ENCODE assay signal across 12 cellular contexts in genomic region chr17:79020631-79021301, GRCh38. TPM values are rescaled to one million over a fixed set of nuclear protein-coding genes. Genes with fewer than 3 reads are reported as not detected.
DNase-seq lines count a peak whose midpoint lies in the region; ATAC-seq and TF ChIP-seq lines count a peak whose summit lies in the region.
"Had no signal": no experiment of that assay in that cellular context is flagged by ENCODE, and none has a peak within 500 bp of the region (broad histone marks: within the 10 kb centered on the region; RNA-seq: fewer than 3 reads in every experiment).

No MANE protein-coding gene starts in this region.

- no peaks in the 10 kb centered on the region for H3K36me3 ChIP-seq in heart right ventricle
- H3K36me3 ChIP-seq in parathyroid adenoma (ENCODE audit: control insufficient read depth, insufficient read depth, low read length): no peaks in the 10 kb centered on the region
- H3K36me3 ChIP-seq in aorta (ENCODE audit: control insufficient read depth in 1 of 2, insufficient read depth in 2 of 2, low read length in 1 of 2): no peaks in the 10 kb centered on the region

- peak overlapping the region; percentile 28 for H3K4me2 ChIP-seq in parathyroid adenoma (ENCODE audit: low read length)

- no peak overlapping the region for H3K9ac ChIP-seq in parathyroid adenoma

- no peaks in the 10 kb centered on the region for H3K79me2 ChIP-seq in parathyroid adenoma

- 48 to 54% methylated on average over 2 of the region's 2 CpGs for WGBS in heart right ventricle, 2 donors
- 36 to 51% methylated on average over 2 of the region's 2 CpGs for WGBS in aorta, 2 donors

- H3K27me3 ChIP-seq in heart right ventricle: peaks cover 0 to 51% (median 0%) of the 10 kb centered on the region in 7 donors
- H3K27me3 ChIP-seq in parathyroid adenoma (ENCODE audit: control insufficient read depth, insufficient read depth, low read length): no peaks in the 10 kb centered on the region
- H3K27me3 ChIP-seq in aorta (ENCODE audit: control insufficient read depth in 1 of 2, insufficient read depth in 2 of 2, low read length in 1 of 2): no peaks in the 10 kb centered on the region

- peak overlapping the region; percentile 48 for H2AFZ ChIP-seq in parathyroid adenoma

- ATAC-seq in heart right ventricle (no peak), aorta (ENCODE audit: low FRiP score) (no peak), HG02970 (IDR thresholded peaks at IDR 0.05; ENCODE audit: low FRiP score, unreplicated experiment) (no peak)
- ATAC-seq: activated naive CD4-positive, alpha-beta T cell treated with anti-CD3 and anti-CD28 coated beads, Interleukin-2, amount 50 U/mL, for 72 hours had no signal

- H3K4me1 ChIP-seq in heart right ventricle: peaks cover 28 to 65% (median 61%) of the 10 kb centered on the region in 9 donors
- peaks cover 40% of the 10 kb centered on the region for H3K4me1 ChIP-seq in parathyroid adenoma
- peaks cover 0 to 7% of the 10 kb centered on the region in 2 donors for H3K4me1 ChIP-seq in aorta (ENCODE audit: control insufficient read depth in 1 of 2, insufficient read depth in 2 of 2, low read length in 2 of 2)

- intact Hi-C loops in heart right ventricle (cut with DNase I) (loop anchor here in 5 of 10 donors (2.0 to 10.0 kb wide), 4 partner anchors 22 to 372 kb away; partner anchors contain the start of gene ENGASE (in 1 of the 5)), cardiac septum (cut with DNase I) (no loop called here), aorta (cut with DNase I) (loop anchor here (10.0 kb wide), 1 partner anchor 54 kb away; the partner anchor contains the start of gene ENGASE (in 2 of the 2))

- no peak for DNase-seq in heart right ventricle
- DNase-seq in cardiac septum (ENCODE audit: low spot score): no peak
- peak; percentile 47 for DNase-seq in fibroblast of villous mesenchyme (ENCODE audit: low read depth)
- peak in 1 of 2 donors; percentile 8 for DNase-seq in aorta
- no peak for DNase-seq in dermis blood vessel endothelial cell
- DNase-seq in DMS153 treated with DMSO at 0.1 percent for 48 hours (lab: John Stamatoyannopoulos, UW; ENCODE audit: unreplicated experiment): no peak
- DNase-seq: NCI-H1048; stimulated activated naive CD4-positive, alpha-beta T cell treated with Interleukin-2 at 50 U/mL for 16 hours had no signal

- H3K9me3 ChIP-seq in heart right ventricle: no peaks in the 10 kb centered on the region
- no peaks in the 10 kb centered on the region for H3K9me3 ChIP-seq in parathyroid adenoma (ENCODE audit: control insufficient read depth, low read length)
- H3K9me3 ChIP-seq in aorta (ENCODE audit: control insufficient read depth, low read length): no peaks in the 10 kb centered on the region

- H3K27ac ChIP-seq in heart right ventricle: peak overlapping the region; percentile 52 to 95 (median 90)
- peak overlapping the region; percentile 36 for H3K27ac ChIP-seq in parathyroid adenoma
- peak overlapping the region; percentile 53 to 92 for H3K27ac ChIP-seq in aorta (ENCODE audit: low read depth in 1 of 2, low read length in 2 of 2)

- TF ChIP-seq CTCF in heart right ventricle (IDR thresholded peaks at IDR 0.05) (no peak), fibroblast of villous mesenchyme (IDR thresholded peaks at IDR 0.05; ENCODE audit: insufficient read depth, low read depth, low read length) (no peak), parathyroid adenoma (IDR thresholded peaks at IDR 0.05) (no peak)

- H3K4me3 ChIP-seq in heart right ventricle (no peak overlapping the region), fibroblast of villous mesenchyme (ENCODE audit: low read depth, low read length) (no peak overlapping the region), parathyroid adenoma (ENCODE audit: low read depth, low read length) (no peak overlapping the region), aorta (ENCODE audit: low read length in 2 of 2) (no peak overlapping the region)

RNA-seq across cellular contexts. Expression of gene C1QTNF1, which starts 3.2 kb away (rescaled TPM):
- total RNA-seq in heart right ventricle (100 to 1,000 TPM in 3 of 10 donors, 10 to 100 TPM in 7; 29.3 to 685 (median 62.8) TPM), cardiac septum (92.9 TPM), fibroblast of villous mesenchyme (28.3 and 63.5 TPM in 2 replicates), aorta (100 to 1,000 TPM; 157 to 439 TPM), dermis blood vessel endothelial cell (14.6 and 16.9 TPM in 2 replicates)
- polyA plus RNA-seq in heart right ventricle (100 to 1,000 TPM; 108 to 224 TPM), aorta (100 to 1,000 TPM in 1 of 2 donors, 10 to 100 TPM in 1; 98.8 to 361 TPM)
- total RNA-seq: activated B cell treated with CpG ODN at 0.5 μM for 24 hours; activated naive CD4-positive, alpha-beta T cell treated with anti-CD3 and anti-CD28 coated beads, Interleukin-2, amount 50 U/mL, for 72 hours had no signal

RNA-seq across cellular contexts. Expression of gene CANT1, which starts 11.2 kb away (rescaled TPM):
- total RNA-seq in heart right ventricle (10 to 100 TPM; 19.9 to 33.4 (median 24.4) TPM), cardiac septum (25.2 TPM), fibroblast of villous mesenchyme (49.6 and 63.9 TPM in 2 replicates), aorta (10 to 100 TPM; 37.5 to 45.5 TPM), dermis blood vessel endothelial cell (64.8 and 97.3 TPM in 2 replicates)
- polyA plus RNA-seq in heart right ventricle (10 to 100 TPM in 1 of 2 donors, 1 to 10 TPM in 1; 4.1 to 16.7 TPM), aorta (10 to 100 TPM; 11.0 to 14.5 TPM)

RNA-seq across cellular contexts. Expression of gene LGALS3BP, which starts 41.0 kb away (rescaled TPM):
- 100 to 1,000 TPM; 362 to 852 (median 568) TPM for total RNA-seq in heart right ventricle
- polyA plus RNA-seq in heart right ventricle: 100 to 1,000 TPM; 196 to 268 TPM
- 312 TPM for total RNA-seq in cardiac septum
- 297 and 325 TPM in 2 replicates for total RNA-seq in fibroblast of villous mesenchyme
- total RNA-seq in aorta: 100 to 1,000 TPM; 110 to 156 TPM
- 100 to 1,000 TPM in 1 of 2 donors, 10 to 100 TPM in 1; 70.7 to 174 TPM for polyA plus RNA-seq in aorta
- 3.5 and 7.5 TPM in 2 replicates for total RNA-seq in dermis blood vessel endothelial cell

RNA-seq across cellular contexts. Expression of gene ENGASE, which starts 53.9 kb away (rescaled TPM):
- total RNA-seq in heart right ventricle (10 to 100 TPM; 20.1 to 45.5 (median 26.6) TPM), cardiac septum (39.4 TPM), fibroblast of villous mesenchyme (9.0 and 11.2 TPM in 2 replicates), aorta (10 to 100 TPM; 42.9 to 60.3 TPM), dermis blood vessel endothelial cell (6.8 and 19.6 TPM in 2 replicates)
- polyA plus RNA-seq in heart right ventricle (10 to 100 TPM in 1 of 2 donors, 1 to 10 TPM in 1; 9.7 to 54.1 TPM), aorta (10 to 100 TPM in 1 of 2 donors, 1 to 10 TPM in 1; 7.0 to 60.5 TPM)

Comparison
In these comparisons a context has a peak if more than half of its experiments do, and no peak if none do; other contexts are left out.
1. H3K27ac ChIP-seq: peak in every context shown above with its lines; median percentile 90 in heart right ventricle; 72 in aorta; 36 in parathyroid adenoma.
2. RNA of gene LGALS3BP, which starts 41.0 kb away (total RNA-seq): 362 to 852 TPM in heart right ventricle, 312 TPM in cardiac septum (single experiment), 297 to 325 TPM in fibroblast of villous mesenchyme and 110 to 156 TPM in aorta; 3.5 to 7.5 TPM in dermis blood vessel endothelial cell; every median in the first group is over 10 times any median in the second.